In genomic region chrX:46574337-46574940, GRCh38 we compare ENCODE assay signal across 8 cellular contexts. TPM values are rescaled to one million over a fixed set of nuclear protein-coding genes. Genes with fewer than 3 reads are reported as not detected.
DNase-seq lines count a peak whose midpoint lies in the region; ATAC-seq, FAIRE-seq and TF ChIP-seq lines count a peak whose summit lies in the region.

No MANE protein-coding gene starts in this region.

- peaks cover 12% of the 10 kb centered on the region for H3K4me1 Mint-ChIP-seq in brain

- H3K27ac ChIP-seq in left lung (peak overlapping the region in 1 of 2 donors; percentile 60), subcutaneous abdominal adipose tissue (ENCODE audit: low read depth, low read length) (peak overlapping the region; percentile 23)

- DNase-seq in ELR (ENCODE audit: low read depth) (peak; percentile 43), SK-N-DZ (ENCODE audit: low spot score) (peak; percentile 30), left lung (peak in 1 of 2 donors; percentile 82), frontal cortex (ENCODE audit: low spot score in 2 of 2) (no peak)

- peak overlapping the region; percentile 78 to 89 (median 82) for H3K4me3 Mint-ChIP-seq in brain

- H3K27me3 ChIP-seq in left lung (peaks cover 0 to 10% of the 10 kb centered on the region in 2 donors), subcutaneous abdominal adipose tissue (ENCODE audit: control insufficient read depth in 5 of 5, insufficient read depth in 4 of 5, low read length in 5 of 5) (peaks cover 0 to 12% (median 6%) of the 10 kb centered on the region in 5 donors)

- H3K36me3 ChIP-seq in left lung (no peaks in the 10 kb centered on the region), subcutaneous abdominal adipose tissue (ENCODE audit: control insufficient read depth in 5 of 5, insufficient read depth in 5 of 5, low read length in 5 of 5) (no peaks in the 10 kb centered on the region)

- H3K9me3 ChIP-seq in left lung (no peaks in the 10 kb centered on the region), subcutaneous abdominal adipose tissue (ENCODE audit: control insufficient read depth in 5 of 5, low read length in 5 of 5) (peaks cover 0 to 3% (median 0%) of the 10 kb centered on the region in 5 donors)

- intact Hi-C loops in left lung (cut with DNase I) = no loop called here

- TF ChIP-seq CTCF in brain (conservative IDR thresholded peaks at IDR 0.05) = no peak
- no peak for TF ChIP-seq CTCF in left lung (IDR thresholded peaks at IDR 0.05)

- H3K27me3 Mint-ChIP-seq in brain = peaks cover 15% of the 10 kb centered on the region

- no peaks in the 10 kb centered on the region for H3K36me3 Mint-ChIP-seq in brain

- FAIRE-seq in frontal cortex (lab: Jason Lieb, UNC) = no peak

- peak overlapping the region in 2 of 5 donors; percentile 30 to 39 for H3K9ac ChIP-seq in subcutaneous abdominal adipose tissue (ENCODE audit: low read length in 5 of 5)

- no peak overlapping the region for H3K27ac Mint-ChIP-seq in brain

- H3K9me3 Mint-ChIP-seq in brain = peaks cover 0 to 3% (median 0%) of the 10 kb centered on the region in 5 experiments

- peak overlapping the region; percentile 21 to 54 for H3K4me3 ChIP-seq in left lung
- peak overlapping the region in 4 of 5 donors; percentile 56 to 76 (median 70) for H3K4me3 ChIP-seq in subcutaneous abdominal adipose tissue (ENCODE audit: low read depth in 1 of 5, low read length in 5 of 5)

- H3K4me1 ChIP-seq in left lung (peaks cover 0 to 28% of the 10 kb centered on the region in 2 donors), subcutaneous abdominal adipose tissue (ENCODE audit: control insufficient read depth in 5 of 5, insufficient read depth in 5 of 5, low read length in 5 of 5) (peaks cover 0 to 50% (median 36%) of the 10 kb centered on the region in 5 donors)

- peak; percentile 7 for ATAC-seq in HG02588 (IDR thresholded peaks at IDR 0.05; ENCODE audit: unreplicated experiment)
- ATAC-seq in left lung = peak; percentile 3
- no peak for ATAC-seq in HG02973 (IDR thresholded peaks at IDR 0.05; ENCODE audit: unreplicated experiment)

RNA-seq across cellular contexts. Expression of gene CHST7, which starts 0.9 kb away (rescaled TPM):
- 3.4 and 3.9 TPM in 2 replicates for polyA plus RNA-seq in SK-N-DZ (2014; cell fraction: cytosol; rRNA removed)
- 1.4 and 2.6 TPM in 2 replicates for polyA plus RNA-seq in SK-N-DZ (2014; cell fraction: nucleus; rRNA removed)
- 9.9 TPM for polyA plus RNA-seq in brain (ENCODE audit: insufficient read depth, low read depth, low replicate concordance)
- 1 to 10 TPM; 6.9 to 7.3 TPM for total RNA-seq in left lung
- total RNA-seq in frontal cortex = 6.5 TPM

RNA-seq across cellular contexts. Expression of gene ZNF674, which starts 29.2 kb away (rescaled TPM):
- 6.2 and 6.6 TPM in 2 replicates for polyA plus RNA-seq in SK-N-DZ (2014; cell fraction: cytosol; rRNA removed)
- polyA plus RNA-seq in SK-N-DZ (2014; cell fraction: nucleus; rRNA removed) = 2.0 and 8.0 TPM in 2 replicates
- 0.83 TPM for polyA plus RNA-seq in brain (ENCODE audit: insufficient read depth, low read depth, low replicate concordance)
- total RNA-seq in left lung (1 to 10 TPM; 4.1 to 5.0 TPM), frontal cortex (14.3 TPM)

Comparison
In these comparisons a context has a peak if more than half of its experiments do, and no peak if none do; other contexts are left out.
1. DNase-seq: peak in ELR (single experiment) and SK-N-DZ (single experiment); none in frontal cortex (0 of 2).